Comparison of ENCODE assay signal across 32 cellular contexts in genomic region chr22:50337262-50338041, GRCh38.
"Had no signal": no experiment of that assay in that cellular context is flagged by ENCODE, and none has a peak within 500 bp of the region (broad histone marks: within the 10 kb centered on the region; RNA-seq: fewer than 3 reads in every experiment).

No MANE protein-coding gene starts in this region.

- H3K4me1 ChIP-seq: ascending aorta, psoas muscle had no signal

- H3K36me3 Mint-ChIP-seq: activated naive CD8-positive, alpha-beta T cell treated with anti-CD3 and anti-CD28 coated beads for 36 hours; brain; naive thymus-derived CD8-positive, alpha-beta T cell; stimulated activated memory B cell treated with anti-CD40 and anti-IgM and Interleukin-4, amounts not matched to agents 10 μg/mL and 1 μg/mL and 100 μg/mL, for 72 hours had no signal

- DNase-seq: activated CD4-positive, alpha-beta T cell treated with anti-CD3 and anti-CD28 coated beads for 48 hours; activated CD4-positive, alpha-beta T cell treated with anti-CD3 and anti-CD28 coated beads, Interleukin-2, amount 50 U/mL, for 48 hours; activated CD8-positive, alpha-beta memory T cell treated with anti-CD3 and anti-CD28 coated beads, Interleukin-2, amount 50 U/mL, for 4 hours; activated effector memory CD4-positive, alpha-beta T cell treated with anti-CD3 and anti-CD28 coated beads, Interleukin-2, amount 50 U/mL, for 16 hours; activated naive CD4-positive, alpha-beta T cell treated with anti-CD3 and anti-CD28 coated beads for 36 hours; activated naive CD8-positive, alpha-beta T cell treated with anti-CD3 and anti-CD28 coated beads for 36 hours; activated T-cell treated with anti-CD3 and anti-CD28 coated beads, Interleukin-2, amount 50 U/mL, for 1 hour; adrenal gland; effector memory CD8-positive, alpha-beta T cell; foreskin fibroblast; head of caudate nucleus; hippocampal formation; left cardiac atrium; left ventricle myocardium superior; mammary epithelial cell; naive thymus-derived CD8-positive, alpha-beta T cell; occipital lobe; psoas muscle; stimulated activated CD4-positive, alpha-beta T cell treated with anti-CD3 and anti-CD28 coated beads, Interleukin-1b, Interleukin-23, amount 100 ng/mL, for 48 hours; stimulated activated CD4-positive, alpha-beta T cell treated with anti-CD3 and anti-CD28 coated beads, Interleukin-4, amount 100 ng/mL, for 4 hours; stimulated activated CD8-positive, alpha-beta memory T cell treated with anti-CD3 and anti-CD28 coated beads, Interleukin-4, amount 100 ng/mL, for 48 hours; stomach; thyroid gland; upper lobe of right lung had no signal

- H3K9ac ChIP-seq: parathyroid adenoma had no signal

- H3K27me3 Mint-ChIP-seq: activated naive CD8-positive, alpha-beta T cell treated with anti-CD3 and anti-CD28 coated beads for 36 hours; brain; effector memory CD8-positive, alpha-beta T cell; naive thymus-derived CD8-positive, alpha-beta T cell; stimulated activated memory B cell treated with anti-CD40 and anti-IgM and Interleukin-4, amounts not matched to agents 10 μg/mL and 1 μg/mL and 100 μg/mL, for 72 hours had no signal

- H3K27me3 ChIP-seq: adrenal gland, ascending aorta, stomach, thyroid gland, upper lobe of right lung had no signal

- H3K4me1 Mint-ChIP-seq: activated naive CD8-positive, alpha-beta T cell treated with anti-CD3 and anti-CD28 coated beads for 36 hours had no signal

- H3K4me3 Mint-ChIP-seq: activated naive CD4-positive, alpha-beta T cell treated with anti-CD3 and anti-CD28 coated beads for 36 hours; activated naive CD8-positive, alpha-beta T cell treated with anti-CD3 and anti-CD28 coated beads for 36 hours; activated T-helper 1 cell treated with anti-CD3 and anti-CD28 coated beads, Interleukin-12 subunit alpha, Interleukin-12 subunit beta, Interleukin-2, Interleukin-4 antibody, amounts not matched to agents 30 ng/mL and 10 ng/mL and 1 ng/mL, durations not matched to agents 14 hours and 24 hours and 36 hours; brain; effector memory CD8-positive, alpha-beta T cell; naive thymus-derived CD8-positive, alpha-beta T cell; neural crest cell; stimulated activated memory B cell treated with anti-CD40 and anti-IgM and Interleukin-4, amounts not matched to agents 10 μg/mL and 1 μg/mL and 100 μg/mL, for 72 hours had no signal

- H3K4me2 ChIP-seq: smooth muscle cell had no signal

- H3K9me3 Mint-ChIP-seq: activated naive CD4-positive, alpha-beta T cell treated with anti-CD3 and anti-CD28 coated beads for 36 hours; activated naive CD8-positive, alpha-beta T cell treated with anti-CD3 and anti-CD28 coated beads for 36 hours; activated T-helper 1 cell treated with anti-CD3 and anti-CD28 coated beads, Interleukin-12 subunit alpha, Interleukin-12 subunit beta, Interleukin-2, Interleukin-4 antibody, amounts not matched to agents 30 ng/mL and 10 ng/mL and 1 ng/mL, durations not matched to agents 14 hours and 24 hours and 36 hours; effector memory CD8-positive, alpha-beta T cell; naive thymus-derived CD8-positive, alpha-beta T cell; neural crest cell; stimulated activated memory B cell treated with anti-CD40 and anti-IgM and Interleukin-4, amounts not matched to agents 10 μg/mL and 1 μg/mL and 100 μg/mL, for 72 hours had no signal

- H3K4me3 ChIP-seq: adrenal gland, ascending aorta, coronary artery, psoas muscle, smooth muscle cell, stomach, thyroid gland, upper lobe of right lung had no signal

- H3K9me3 ChIP-seq: adrenal gland, ascending aorta, psoas muscle, stomach, thyroid gland, upper lobe of right lung had no signal

- H3K27ac Mint-ChIP-seq: activated naive CD4-positive, alpha-beta T cell treated with anti-CD3 and anti-CD28 coated beads for 36 hours; activated naive CD8-positive, alpha-beta T cell treated with anti-CD3 and anti-CD28 coated beads for 36 hours; activated T-helper 1 cell treated with anti-CD3 and anti-CD28 coated beads, Interleukin-12 subunit alpha, Interleukin-12 subunit beta, Interleukin-2, Interleukin-4 antibody, amounts not matched to agents 30 ng/mL and 10 ng/mL and 1 ng/mL, durations not matched to agents 14 hours and 24 hours and 36 hours; brain; effector memory CD8-positive, alpha-beta T cell; naive thymus-derived CD8-positive, alpha-beta T cell; stimulated activated memory B cell treated with anti-CD40 and anti-IgM and Interleukin-4, amounts not matched to agents 10 μg/mL and 1 μg/mL and 100 μg/mL, for 72 hours had no signal

- H2AFZ ChIP-seq: parathyroid adenoma had no signal

- H3K27ac ChIP-seq: adrenal gland, ascending aorta, coronary artery, parathyroid adenoma, psoas muscle, stomach, thyroid gland, upper lobe of right lung had no signal

- ATAC-seq: effector memory CD8-positive, alpha-beta T cell; left cardiac atrium; left ventricle myocardium superior; naive thymus-derived CD8-positive, alpha-beta T cell; psoas muscle; stimulated activated memory B cell treated with anti-CD40 and anti-IgM and Interleukin-4, amounts not matched to agents 10 μg/mL and 1 μg/mL and 100 μg/mL, for 72 hours; upper lobe of right lung had no signal

- H3K36me3 ChIP-seq: adrenal gland, ascending aorta, stomach, thyroid gland, upper lobe of right lung had no signal

- H3K79me2 ChIP-seq: parathyroid adenoma had no signal
